ENCODE assay signal across 8 cellular contexts in the genomic region with DNA sequence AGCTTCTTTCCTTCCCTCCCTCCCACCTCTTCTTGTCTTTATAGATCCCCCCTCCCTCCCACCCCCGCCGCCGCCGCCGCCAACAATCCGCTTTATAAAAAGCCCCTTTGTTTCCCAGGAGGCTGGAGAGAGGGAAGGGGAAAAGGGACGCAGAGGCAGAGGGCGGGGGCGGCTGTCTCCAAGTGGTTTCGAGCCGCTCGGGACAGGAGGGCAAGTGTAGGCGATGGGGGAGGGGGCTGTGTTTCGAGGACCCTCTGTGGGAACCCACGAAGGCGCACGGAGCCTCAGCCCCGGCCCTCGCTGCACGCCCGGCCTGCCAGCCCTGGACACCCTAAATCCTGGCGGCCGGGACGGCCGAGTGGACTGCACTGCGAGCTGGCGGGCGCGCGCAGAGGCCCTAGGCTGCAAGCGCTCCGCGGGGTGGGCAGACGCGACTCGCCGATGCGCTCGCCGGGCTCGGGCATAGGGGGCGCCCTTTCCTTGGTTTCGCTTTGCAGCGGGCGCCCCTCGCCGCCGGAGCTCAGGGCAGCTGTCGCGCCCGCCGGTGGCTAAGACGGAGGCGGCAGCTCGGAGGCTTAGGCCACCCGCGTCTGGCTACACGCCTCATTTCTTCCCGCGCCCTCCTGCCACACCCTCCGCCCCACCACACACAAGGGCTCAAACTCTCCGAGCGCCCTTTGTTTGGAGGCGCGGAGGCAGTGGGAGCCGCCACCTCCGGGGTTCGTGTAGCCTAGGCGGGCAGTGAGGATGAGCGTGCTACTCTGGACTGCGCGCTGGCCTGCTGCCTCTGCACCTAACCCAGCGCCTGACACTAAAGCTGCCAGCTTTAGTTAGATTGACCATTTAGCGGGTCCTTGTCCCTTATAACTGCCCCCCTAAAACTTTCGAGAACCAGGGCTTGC. TPM values are rescaled to one million over a fixed set of nuclear protein-coding genes. Genes with fewer than 3 reads are reported as not detected.
DNase-seq lines count a peak whose midpoint lies in the region; ATAC-seq, FAIRE-seq and TF ChIP-seq lines count a peak whose summit lies in the region.

No MANE protein-coding gene starts in this region.

- no peak overlapping the region for H3K27ac Mint-ChIP-seq in activated naive CD4-positive, alpha-beta T cell treated with anti-CD3 and anti-CD28 coated beads, Interleukin-2, amount 50 U/mL, for 24 hours

- H3K36me3 ChIP-seq in HAP-1 (replicated peaks) = no peaks in the 10 kb centered on the region
- no peaks in the 10 kb centered on the region for H3K36me3 ChIP-seq in neuron (ENCODE audit: insufficient read depth, low read length)

- no peak for ATAC-seq in HG02885 (IDR thresholded peaks at IDR 0.05; ENCODE audit: poor library complexity, unreplicated experiment)

- DNase-seq in AG04450 (ENCODE audit: low read depth, low spot score) (no peak), HAP-1 (ENCODE audit: low spot score in 2 of 2) (peak; percentile 67 to 88), RCC 7860 (ENCODE audit: low spot score) (peak; percentile 62), globus pallidus (ENCODE audit: low spot score) (peak; percentile 83), ureter (ENCODE audit: low spot score) (peak; percentile 55)

- H3K27ac ChIP-seq in AG04450 (ENCODE audit: low read depth, low read length) = peak overlapping the region; percentile 85

- peak; percentile 54 for TF ChIP-seq CTCF in AG04450 (IDR thresholded peaks at IDR 0.05; ENCODE audit: low read depth, low read length)

- peaks cover 6% of the 10 kb centered on the region for H3K27me3 Mint-ChIP-seq in activated naive CD4-positive, alpha-beta T cell treated with anti-CD3 and anti-CD28 coated beads, Interleukin-2, amount 50 U/mL, for 24 hours

- FAIRE-seq in RCC 7860 (lab: Jason Lieb, UNC) = no peak

- H3K4me3 ChIP-seq in AG04450 (ENCODE audit: low read depth, low read length) = peak overlapping the region; percentile 74
- H3K4me3 ChIP-seq in HAP-1 = peak overlapping the region; percentile 52
- peak overlapping the region; percentile 63 for H3K4me3 ChIP-seq in neuron (ENCODE audit: low read length)

- H3K4me1 ChIP-seq in HAP-1 (peaks cover 5% of the 10 kb centered on the region), neuron (ENCODE audit: insufficient read depth, low read length) (peaks cover 10% of the 10 kb centered on the region)

- H3K36me3 Mint-ChIP-seq in activated naive CD4-positive, alpha-beta T cell treated with anti-CD3 and anti-CD28 coated beads, Interleukin-2, amount 50 U/mL, for 24 hours = no peaks in the 10 kb centered on the region

- H3K9me3 Mint-ChIP-seq in activated naive CD4-positive, alpha-beta T cell treated with anti-CD3 and anti-CD28 coated beads, Interleukin-2, amount 50 U/mL, for 24 hours = no peaks in the 10 kb centered on the region

- CTCF ChIA-PET in AG04450 (lab: Charles Lee) = interaction anchor here (1.0 to 5.2 kb wide), 10 partner anchors 11 to 426 kb away, joined by 3 to 27 read pairs (median 5); no protein-coding TSS in a partner anchor

- H3K27me3 ChIP-seq in AG04450 (ENCODE audit: control insufficient read depth, insufficient read depth, low read length) (no peaks in the 10 kb centered on the region), HAP-1 (ENCODE audit: low read depth) (no peaks in the 10 kb centered on the region), neuron (ENCODE audit: insufficient read depth, low read length) (peaks cover 15% of the 10 kb centered on the region)

- H3K4me3 Mint-ChIP-seq in activated naive CD4-positive, alpha-beta T cell treated with anti-CD3 and anti-CD28 coated beads, Interleukin-2, amount 50 U/mL, for 24 hours = peak overlapping the region; percentile 82

- H3K4me1 Mint-ChIP-seq in activated naive CD4-positive, alpha-beta T cell treated with anti-CD3 and anti-CD28 coated beads, Interleukin-2, amount 50 U/mL, for 24 hours = peaks cover 20% of the 10 kb centered on the region

- POLR2A ChIA-PET in AG04450 (lab: Yijun Ruan, JAX) = interaction anchor here (0.6 kb wide), 1 partner anchor 298 kb away, joined by 4 read pairs; no protein-coding TSS in a partner anchor

- H2AFZ ChIP-seq in neuron (ENCODE audit: low read depth, low read length) = peak overlapping the region; percentile 83

- no peaks in the 10 kb centered on the region for H3K9me3 ChIP-seq in AG04450 (ENCODE audit: control insufficient read depth, insufficient read depth, low read length)
- no peaks in the 10 kb centered on the region for H3K9me3 ChIP-seq in HAP-1
- no peaks in the 10 kb centered on the region for H3K9me3 ChIP-seq in neuron (ENCODE audit: low read length)

- in situ Hi-C loops in HAP-1 (cut with MboI; ENCODE audit: low sequenced_read_pairs) = loop anchor here (25.0 kb wide), 1 partner anchor 403 kb away; no protein-coding TSS in a partner anchor

RNA-seq across cellular contexts. Expression of gene MAMLD1, which starts 2.2 kb away (rescaled TPM):
- 3.7 and 5.3 TPM in 2 replicates for polyA plus RNA-seq in AG04450 (2011; rRNA removed)
- polyA minus RNA-seq in AG04450 (2011; rRNA and poly(A)+ RNA removed) = 3.2 and 3.9 TPM in 2 replicates
- 6.1 TPM for total RNA-seq in ureter
